In the genomic region with DNA sequence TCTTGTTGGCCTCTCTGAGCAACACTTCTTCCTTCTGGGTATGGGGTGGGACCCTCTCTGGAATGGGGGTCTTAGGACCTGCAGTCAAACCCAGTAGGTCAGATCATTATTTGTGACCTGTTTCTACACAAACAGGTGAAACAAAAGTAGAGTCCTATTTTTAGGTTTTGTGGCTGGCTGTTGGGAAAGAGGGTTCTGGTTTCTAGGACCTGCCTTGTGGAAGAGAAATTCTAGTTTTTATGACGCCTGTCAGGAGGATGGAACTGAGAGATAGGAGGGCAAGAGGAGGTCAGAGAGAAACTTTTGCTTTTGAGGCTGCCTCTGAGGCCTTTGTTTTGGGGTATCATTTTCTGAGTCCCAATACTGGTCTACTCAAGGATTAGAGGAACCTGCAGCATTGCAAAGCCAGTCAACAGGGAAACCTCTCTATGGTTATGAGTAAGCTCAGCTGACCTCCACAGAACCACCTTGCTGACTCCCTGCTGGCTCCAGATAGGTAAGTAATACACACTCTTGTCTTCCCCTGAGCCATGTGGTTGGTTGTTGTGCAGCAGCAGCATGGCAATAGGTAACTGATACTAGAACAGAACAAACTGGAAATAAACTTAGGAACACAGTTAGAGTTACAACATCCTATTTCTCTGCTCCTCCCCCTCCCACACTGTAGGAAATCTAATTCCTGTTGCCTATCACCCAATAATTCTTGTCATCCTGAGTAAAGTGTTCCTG, we compare ENCODE assay signal across 29 cellular contexts.
"Had no signal": no experiment of that assay in that cellular context is flagged by ENCODE, and none has a peak within 500 bp of the region (broad histone marks: within the 10 kb centered on the region; RNA-seq: fewer than 3 reads in every experiment).

No MANE protein-coding gene starts in this region.

- H3K27me3 ChIP-seq: ascending aorta, cardiac muscle cell had no signal

- ATAC-seq: activated CD8-positive, alpha-beta memory T cell treated with anti-CD3 and anti-CD28 coated beads, Interleukin-2, amount 10 ng/mL, durations not matched to agents 7 days and 5 days; activated CD8-positive, alpha-beta T cell treated with anti-CD3 and anti-CD28 coated beads, Interleukin-2, amount 10 ng/mL, durations not matched to agents 7 days and 5 days; activated naive CD8-positive, alpha-beta T cell treated with anti-CD3 and anti-CD28 coated beads, Interleukin-2, amount 50 U/mL, for 24 hours had no signal

- H3K9me3 ChIP-seq: ascending aorta had no signal

- H3K4me3 ChIP-seq: ascending aorta, cardiac muscle cell had no signal

- DNase-seq: activated B cell treated with CpG ODN at 0.5 μM for 24 hours; activated CD4-positive, alpha-beta memory T cell treated with anti-CD3 and anti-CD28 coated beads for 36 hours; activated CD4-positive, alpha-beta T cell treated with anti-CD3 and anti-CD28 coated beads for 4 hours; activated CD4-positive, alpha-beta T cell treated with anti-CD3 and anti-CD28 coated beads, Interleukin-2, amount 10 ng/mL, durations not matched to agents 24 days and 14 days; activated CD4-positive, alpha-beta T cell treated with anti-CD3 and anti-CD28 coated beads, Interleukin-2, amount 50 U/mL, for 1 hour; activated CD4-positive, alpha-beta T cell treated with anti-CD3 and anti-CD28 coated beads, Interleukin-2, amount 50 U/mL, for 4 hours; activated CD4-positive, CD25-positive, alpha-beta regulatory T cell treated with anti-CD3 and anti-CD28 coated beads, Interleukin-2, amount 50 U/mL, for 72 hours; activated CD8-positive, alpha-beta memory T cell treated with anti-CD3 and anti-CD28 coated beads for 24 hours; activated CD8-positive, alpha-beta memory T cell treated with anti-CD3 and anti-CD28 coated beads, Interleukin-2, amount 10 ng/mL, durations not matched to agents 7 days and 5 days; activated CD8-positive, alpha-beta memory T cell treated with anti-CD3 and anti-CD28 coated beads, Interleukin-2, amount 50 U/mL, for 48 hours; activated CD8-positive, alpha-beta T cell treated with anti-CD3 and anti-CD28 coated beads, Interleukin-2, amount 10 ng/mL, durations not matched to agents 7 days and 5 days; activated effector memory CD4-positive, alpha-beta T cell treated with Interleukin-2 at 50 U/mL for 16 hours; activated gamma-delta T cell; activated naive CD4-positive, alpha-beta T cell treated with anti-CD3 and anti-CD28 coated beads, Interleukin-2, amount 10 ng/mL, durations not matched to agents 7 days and 5 days; activated naive CD4-positive, alpha-beta T cell treated with Interleukin-2 at 50 U/mL for 16 hours; activated naive CD8-positive, alpha-beta T cell treated with anti-CD3 and anti-CD28 coated beads, Interleukin-2, amount 10 ng/mL, durations not matched to agents 7 days and 5 days; activated naive CD8-positive, alpha-beta T cell treated with anti-CD3 and anti-CD28 coated beads, Interleukin-2, amount 50 U/mL, for 24 hours; activated T-cell treated with anti-CD3 and anti-CD28 coated beads, Interleukin-2, amount 50 U/mL, for 24 hours; activated T-cell treated with anti-CD3 and anti-CD28 coated beads, Interleukin-2, amount 50 U/mL, for 48 hours; amygdala; anterior cingulate cortex; caudate nucleus; cerebellar nuclear complex; T-helper 1 cell; T-helper 2 cell; T-helper 9 cell had no signal

- H3K4me1 ChIP-seq: ascending aorta had no signal

- H3K27ac ChIP-seq: ascending aorta, cardiac muscle cell, VCaP had no signal

- H3K36me3 ChIP-seq: ascending aorta, cardiac muscle cell had no signal
